ENCODE assay signal across 13 cellular contexts in the genomic region with DNA sequence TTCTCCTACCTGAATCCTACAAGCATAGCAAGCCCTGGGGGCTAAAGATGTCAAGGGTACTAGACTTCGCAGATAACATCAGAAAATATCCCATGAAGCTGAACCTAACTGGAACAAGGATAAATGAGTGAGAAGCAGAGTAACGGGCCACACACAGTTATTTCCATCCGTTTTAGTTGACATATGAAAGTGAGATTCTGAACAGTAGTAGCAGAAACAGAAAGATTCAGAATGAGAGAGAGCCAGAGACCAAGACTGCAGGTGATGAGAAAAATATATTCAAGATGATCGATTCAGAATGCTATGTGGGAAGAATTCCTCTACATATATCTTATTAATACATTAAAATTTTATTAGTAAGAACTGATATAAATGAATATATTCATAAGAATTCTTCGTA.
DNase-seq lines count a peak whose midpoint lies in the region; ATAC-seq and TF ChIP-seq lines count a peak whose summit lies in the region.
"Had no signal": no experiment of that assay in that cellular context is flagged by ENCODE, and none has a peak within 500 bp of the region (broad histone marks: within the 10 kb centered on the region; RNA-seq: fewer than 3 reads in every experiment).

No MANE protein-coding gene starts in this region.

- no peaks in the 10 kb centered on the region for H3K36me3 ChIP-seq in heart left ventricle
- H3K36me3 ChIP-seq: MG63 had no signal

- H3K9me3 Mint-ChIP-seq in stimulated activated naive CD8-positive, alpha-beta T cell treated with anti-CD3 and anti-CD28 coated beads, Interleukin-15, amount 100 ng/mL, for 72 hours: no peaks in the 10 kb centered on the region
- H3K9me3 Mint-ChIP-seq: T-helper 2 cell treated with Interferon-gamma antibody and Interleukin-4, amounts not matched to agents 5 μg/mL and 100 μg/mL, for 36 hours had no signal

- no peaks in the 10 kb centered on the region for H3K4me1 ChIP-seq in heart left ventricle

- H3K27me3 ChIP-seq in heart left ventricle: no peaks in the 10 kb centered on the region
- H3K27me3 ChIP-seq: MG63 had no signal

- no peaks in the 10 kb centered on the region for H3K27me3 Mint-ChIP-seq in stimulated activated naive CD8-positive, alpha-beta T cell treated with anti-CD3 and anti-CD28 coated beads, Interleukin-15, amount 100 ng/mL, for 72 hours

- no peak overlapping the region for H3K27ac Mint-ChIP-seq in stimulated activated naive CD8-positive, alpha-beta T cell treated with anti-CD3 and anti-CD28 coated beads, Interleukin-15, amount 100 ng/mL, for 72 hours
- H3K27ac Mint-ChIP-seq: T-helper 2 cell treated with Interferon-gamma antibody and Interleukin-4, amounts not matched to agents 5 μg/mL and 100 μg/mL, for 36 hours had no signal

- intact Hi-C loops in heart left ventricle (cut with DNase I): no loop called here

- TF ChIP-seq POLR2A in heart left ventricle (IDR thresholded peaks at IDR 0.05): no peak

- H3K4me3 Mint-ChIP-seq in stimulated activated naive CD8-positive, alpha-beta T cell treated with anti-CD3 and anti-CD28 coated beads, Interleukin-15, amount 100 ng/mL, for 72 hours: no peak overlapping the region
- H3K4me3 Mint-ChIP-seq: T-helper 2 cell treated with Interferon-gamma antibody and Interleukin-4, amounts not matched to agents 5 μg/mL and 100 μg/mL, for 36 hours had no signal

- no peak overlapping the region for H3K4me3 ChIP-seq in heart left ventricle
- H3K4me3 ChIP-seq: MG63 had no signal

- no peaks in the 10 kb centered on the region for H3K9me3 ChIP-seq in heart left ventricle
- H3K9me3 ChIP-seq: MG63 had no signal

- TF ChIP-seq CTCF in heart left ventricle (IDR thresholded peaks at IDR 0.05): no peak

- WGBS in heart left ventricle, 4 donors: 75 to 88% (median 83%) methylated on average over 5 of the region's 5 CpGs

- peak; percentile 76 for ATAC-seq in stimulated activated naive CD8-positive, alpha-beta T cell treated with anti-CD3 and anti-CD28 coated beads, Interleukin-15, amount 100 ng/mL, for 72 hours
- ATAC-seq in stimulated activated naive CD8-positive, alpha-beta T cell treated with anti-CD3 and anti-CD28 coated beads, Interleukin-15, Interleukin-2, amounts not matched to agents 100 U/mL and 50 U/mL, for 24 hours: no peak
- ATAC-seq in GM21786 (IDR thresholded peaks at IDR 0.05; ENCODE audit: unreplicated experiment): peak; percentile 81
- peak; percentile 83 for ATAC-seq in HG03354 (IDR thresholded peaks at IDR 0.05; ENCODE audit: poor library complexity, severe bottlenecking, unreplicated experiment)
- no peak for ATAC-seq in GM18861 (IDR thresholded peaks at IDR 0.05; ENCODE audit: unreplicated experiment)
- ATAC-seq in heart left ventricle: no peak

- H3K27ac ChIP-seq in heart left ventricle: no peak overlapping the region

- no peak for DNase-seq in stimulated activated naive CD8-positive, alpha-beta T cell treated with anti-CD3 and anti-CD28 coated beads, Interleukin-15, amount 100 ng/mL, for 72 hours
- no peak for DNase-seq in stimulated activated naive CD8-positive, alpha-beta T cell treated with anti-CD3 and anti-CD28 coated beads, Interleukin-15, Interleukin-2, amounts not matched to agents 100 U/mL and 50 U/mL, for 24 hours
- DNase-seq in NCI-H187 (lab: John Stamatoyannopoulos, UW): no peak
- no peak for DNase-seq in SKM-1 treated with dmso at 0.1 percent for 144 hours (lab: John Stamatoyannopoulos, UW; ENCODE audit: unreplicated experiment)
- DNase-seq in heart left ventricle: no peak
- DNase-seq: amygdala, DMS153, MG63, retina had no signal

- peaks cover 31% of the 10 kb centered on the region for H3K4me1 Mint-ChIP-seq in stimulated activated naive CD8-positive, alpha-beta T cell treated with anti-CD3 and anti-CD28 coated beads, Interleukin-15, amount 100 ng/mL, for 72 hours

Comparison
In these comparisons a context has a peak if more than half of its experiments do, and no peak if none do; other contexts are left out.
1. ATAC-seq: peak in stimulated activated naive CD8-positive, alpha-beta T cell treated with anti-CD3 and anti-CD28 coated beads, Interleukin-15, amount 100 ng/mL, for 72 hours (single experiment), GM21786 (single experiment) and HG03354 (single experiment); none in stimulated activated naive CD8-positive, alpha-beta T cell treated with anti-CD3 and anti-CD28 coated beads, Interleukin-15, Interleukin-2, amounts not matched to agents 100 U/mL and 50 U/mL, for 24 hours (single experiment), GM18861 (single experiment) and heart left ventricle (0 of 4).